Comparison of ENCODE assay signal across 8 cellular contexts in genomic region chr1:94335950-94336349, GRCh38.
DNase-seq lines count a peak whose midpoint lies in the region; ATAC-seq, FAIRE-seq and TF ChIP-seq lines count a peak whose summit lies in the region.

No MANE protein-coding gene starts in this region.

- H3K4me2 ChIP-seq in mammary epithelial cell (ENCODE audit: insufficient read depth, low read depth, low read length): no peak overlapping the region

- H3K36me3 ChIP-seq in mammary epithelial cell (ENCODE audit: insufficient read depth, low read length): no peaks in the 10 kb centered on the region
- H3K36me3 ChIP-seq in subcutaneous abdominal adipose tissue (ENCODE audit: control insufficient read depth in 5 of 5, insufficient read depth in 5 of 5, low read length in 5 of 5): no peaks in the 10 kb centered on the region

- FAIRE-seq in islet of Langerhans (lab: Jason Lieb, UNC): peak; percentile 100

- no peak overlapping the region for H3K27ac ChIP-seq in mammary epithelial cell (ENCODE audit: insufficient read depth, low read depth, low read length)
- peak overlapping the region; percentile 8 for H3K27ac ChIP-seq in subcutaneous abdominal adipose tissue (ENCODE audit: low read depth, low read length)

- DNase-seq in activated gamma-delta T cell treated with Interleukin-2 at 50 U/mL for 16 hours (peak; percentile 14), activated gamma-delta T cell (lab: John Stamatoyannopoulos, UW) (no peak), HS-27A (ENCODE audit: low read depth) (peak; percentile 84), NOMO-1 treated with DMSO at 0.1 percent for 48 hours (lab: John Stamatoyannopoulos, UW; ENCODE audit: unreplicated experiment) (peak; percentile 60), mammary epithelial cell (peak; percentile 80)

- H3K27me3 ChIP-seq in mammary epithelial cell (ENCODE audit: insufficient read depth, low read length): no peaks in the 10 kb centered on the region
- no peaks in the 10 kb centered on the region for H3K27me3 ChIP-seq in subcutaneous abdominal adipose tissue (ENCODE audit: control insufficient read depth in 5 of 5, insufficient read depth in 4 of 5, low read length in 5 of 5)

- peaks cover 20% of the 10 kb centered on the region for H3K4me1 ChIP-seq in mammary epithelial cell (ENCODE audit: insufficient read depth, low read length)
- peaks cover 0 to 15% (median 4%) of the 10 kb centered on the region in 5 donors for H3K4me1 ChIP-seq in subcutaneous abdominal adipose tissue (ENCODE audit: control insufficient read depth in 5 of 5, insufficient read depth in 5 of 5, low read length in 5 of 5)

- no peaks in the 10 kb centered on the region for H3K79me2 ChIP-seq in mammary epithelial cell (ENCODE audit: insufficient read depth, low read length)

- intact Hi-C loops in mammary epithelial cell (cut with micrococcal nuclease): loop anchor here (1.0 to 10.0 kb wide), 11 partner anchors 89 to 1254 kb away; partner anchors contain the start of genes DNTTIP2 and GCLM

- H3K9me3 ChIP-seq in mammary epithelial cell (replicated peaks; ENCODE audit: insufficient read depth, low read length): no peaks in the 10 kb centered on the region
- H3K9me3 ChIP-seq in subcutaneous abdominal adipose tissue (ENCODE audit: control insufficient read depth in 5 of 5, low read length in 5 of 5): no peaks in the 10 kb centered on the region

- H3K9ac ChIP-seq in mammary epithelial cell (ENCODE audit: insufficient read depth, low read length) (no peak overlapping the region), subcutaneous abdominal adipose tissue (ENCODE audit: low read length in 5 of 5) (no peak overlapping the region)

- CTCF ChIA-PET in mammary epithelial cell (lab: Charles Lee; ENCODE audit: low non-redundant PET): interaction anchor here (0.6 to 2.4 kb wide), 14 partner anchors 99 to 762 kb away, joined by 3 to 35 read pairs (median 4); no protein-coding TSS in a partner anchor

- 0% methylated on average over 6 of the region's 6 CpGs for WGBS in mammary epithelial cell (ENCODE audit: low coverage, missing lambda C conversion rate)

- peak; percentile 86 to 91 for TF ChIP-seq CTCF in mammary epithelial cell (conservative IDR thresholded peaks at IDR 0.05 in 1 of 2, IDR thresholded peaks at IDR 0.05 in 1 of 2; ENCODE audit: extremely low read depth in 1 of 2, insufficient read depth in 1 of 2, low read depth in 1 of 2, low read length in 2 of 2)

- no peaks in the 10 kb centered on the region for H4K20me1 ChIP-seq in mammary epithelial cell (ENCODE audit: insufficient read depth, low read length)

- H3K4me3 ChIP-seq in mammary epithelial cell (replicated peaks in 1 of 3; ENCODE audit: insufficient read depth in 1 of 3, low read depth in 2 of 3, low read length in 3 of 3) (no peak overlapping the region), subcutaneous abdominal adipose tissue (ENCODE audit: low read depth in 1 of 5, low read length in 5 of 5) (no peak overlapping the region)

- dilution Hi-C loops in mammary epithelial cell (cut with HindIII; ENCODE audit: low sequenced_read_pairs): no loop called here

- H2AFZ ChIP-seq in mammary epithelial cell (ENCODE audit: low read depth, low read length): no peak overlapping the region

- in situ Hi-C loops in mammary epithelial cell (cut with MboI; ENCODE audit: low sequenced_read_pairs in 2 of 2): loop anchor here in 1 of 2 donors (5.0 kb wide), 1 partner anchor 284 kb away; no protein-coding TSS in a partner anchor

- ATAC-seq in HG03378 (IDR thresholded peaks at IDR 0.05; ENCODE audit: unreplicated experiment): no peak

- BruUV-seq in mammary epithelial cell (replicated peaks; lab: Mats Ljungman, UMichigan): no TSS peak
